31 cellular contexts compared by ENCODE assay signal in genomic region chr6:31091680-31092079, GRCh38. TPM values are rescaled to one million over a fixed set of nuclear protein-coding genes. Genes with fewer than 3 reads are reported as not detected.
"Had no signal": no experiment of that assay in that cellular context is flagged by ENCODE, and none has a peak within 500 bp of the region (broad histone marks: within the 10 kb centered on the region; RNA-seq: fewer than 3 reads in every experiment).

No MANE protein-coding gene starts in this region.

- H3K4me1 ChIP-seq: neural progenitor cell, testis had no signal

- H3K9me3 ChIP-seq: gastrocnemius medialis, right atrium auricular region, sigmoid colon, spleen, testis, tibial artery, upper lobe of left lung had no signal

- H3K4me2 ChIP-seq: neural progenitor cell had no signal

- H3K27me3 ChIP-seq: dorsolateral prefrontal cortex, gastrocnemius medialis, neural progenitor cell, right atrium auricular region, spleen, testis, upper lobe of left lung had no signal

- H2AFZ ChIP-seq: neural progenitor cell, parathyroid adenoma had no signal

- ATAC-seq: esophagus mucosa; gastrocnemius medialis; left lobe of liver; naive thymus-derived CD4-positive, alpha-beta T cell; stimulated activated memory B cell treated with anti-CD40 and anti-IgM and Interleukin-4, amounts not matched to agents 10 μg/mL and 1 μg/mL and 100 μg/mL, for 72 hours; stimulated activated naive CD8-positive, alpha-beta T cell treated with anti-CD3 and anti-CD28 coated beads, Interleukin-15, Interleukin-2, amounts not matched to agents 100 U/mL and 50 U/mL, for 24 hours had no signal

- DNase-seq: dorsolateral prefrontal cortex; effector CD8-positive, alpha-beta T cell; endodermal cell; foreskin fibroblast; gastrocnemius medialis; head of caudate nucleus; mesenchymal stem cell; naive thymus-derived CD4-positive, alpha-beta T cell; sigmoid colon; spleen; stimulated activated CD4-positive, alpha-beta T cell treated with anti-CD3 and anti-CD28 coated beads, Interleukin-4, amount 100 ng/mL, for 4 hours; stimulated activated naive CD8-positive, alpha-beta T cell treated with anti-CD3 and anti-CD28 coated beads, Interleukin-15, Interleukin-2, amounts not matched to agents 100 U/mL and 50 U/mL, for 24 hours; testis; tibial artery; upper lobe of left lung had no signal

- H3K4me3 ChIP-seq: dorsolateral prefrontal cortex, gastrocnemius medialis, lung, neural progenitor cell, right atrium auricular region, sigmoid colon, spleen, testis, tibial artery, upper lobe of left lung had no signal

- H3K9ac ChIP-seq: neural progenitor cell, parathyroid adenoma had no signal

- H3K36me3 ChIP-seq: gastrocnemius medialis, neural progenitor cell, right atrium auricular region, sigmoid colon, spleen, tibial artery, upper lobe of left lung had no signal

- H3K79me2 ChIP-seq: parathyroid adenoma had no signal

- H3K27ac ChIP-seq: epithelial cell of prostate, gastrocnemius medialis, neural progenitor cell, parathyroid adenoma, right atrium auricular region, sigmoid colon, spleen, testis, tibial artery, upper lobe of left lung had no signal

RNA-seq across cellular contexts. Expression of gene C6orf15, which starts 20.7 kb away (rescaled TPM):
- total RNA-seq: dorsolateral prefrontal cortex; endodermal cell; esophagus mucosa; gastrocnemius medialis; glomerular endothelial cell; left lobe of liver; liver; lung; mesothelial cell of epicardium; mucosa of gallbladder; naive thymus-derived CD4-positive, alpha-beta T cell; osteoblast; progenitor cell of endocrine pancreas; right atrium auricular region; sigmoid colon; skeletal muscle tissue; spleen; testis; upper lobe of left lung had no signal
- polyA plus RNA-seq: liver; lung; naive thymus-derived CD4-positive, alpha-beta T cell; sigmoid colon; spleen had no signal

RNA-seq across cellular contexts. Expression of gene PSORS1C1, which starts 22.9 kb away (rescaled TPM):
- total RNA-seq: gastrocnemius medialis; left lobe of liver; naive thymus-derived CD4-positive, alpha-beta T cell; progenitor cell of endocrine pancreas had no signal
- polyA plus RNA-seq: naive thymus-derived CD4-positive, alpha-beta T cell had no signal

RNA-seq across cellular contexts. Expression of gene CDSN, which starts 28.6 kb away (rescaled TPM):
- total RNA-seq: dorsolateral prefrontal cortex; endodermal cell; gastrocnemius medialis; glomerular endothelial cell; left lobe of liver; liver; mesothelial cell of epicardium; naive thymus-derived CD4-positive, alpha-beta T cell; osteoblast; progenitor cell of endocrine pancreas; right atrium auricular region; sigmoid colon; skeletal muscle tissue; spleen; upper lobe of left lung had no signal
- polyA plus RNA-seq: liver; naive thymus-derived CD4-positive, alpha-beta T cell; sigmoid colon; spleen had no signal

RNA-seq across cellular contexts. Expression of gene PSORS1C2, which starts 47.2 kb away (rescaled TPM):
- total RNA-seq: dorsolateral prefrontal cortex; endodermal cell; gastrocnemius medialis; glomerular endothelial cell; left lobe of liver; liver; lung; mesothelial cell of epicardium; mucosa of gallbladder; naive thymus-derived CD4-positive, alpha-beta T cell; osteoblast; progenitor cell of endocrine pancreas; right atrium auricular region; sigmoid colon; skeletal muscle tissue; spleen; testis; upper lobe of left lung had no signal
- polyA plus RNA-seq: keratinocyte; liver; lung; naive thymus-derived CD4-positive, alpha-beta T cell; sigmoid colon; spleen had no signal
